In the genomic region with DNA sequence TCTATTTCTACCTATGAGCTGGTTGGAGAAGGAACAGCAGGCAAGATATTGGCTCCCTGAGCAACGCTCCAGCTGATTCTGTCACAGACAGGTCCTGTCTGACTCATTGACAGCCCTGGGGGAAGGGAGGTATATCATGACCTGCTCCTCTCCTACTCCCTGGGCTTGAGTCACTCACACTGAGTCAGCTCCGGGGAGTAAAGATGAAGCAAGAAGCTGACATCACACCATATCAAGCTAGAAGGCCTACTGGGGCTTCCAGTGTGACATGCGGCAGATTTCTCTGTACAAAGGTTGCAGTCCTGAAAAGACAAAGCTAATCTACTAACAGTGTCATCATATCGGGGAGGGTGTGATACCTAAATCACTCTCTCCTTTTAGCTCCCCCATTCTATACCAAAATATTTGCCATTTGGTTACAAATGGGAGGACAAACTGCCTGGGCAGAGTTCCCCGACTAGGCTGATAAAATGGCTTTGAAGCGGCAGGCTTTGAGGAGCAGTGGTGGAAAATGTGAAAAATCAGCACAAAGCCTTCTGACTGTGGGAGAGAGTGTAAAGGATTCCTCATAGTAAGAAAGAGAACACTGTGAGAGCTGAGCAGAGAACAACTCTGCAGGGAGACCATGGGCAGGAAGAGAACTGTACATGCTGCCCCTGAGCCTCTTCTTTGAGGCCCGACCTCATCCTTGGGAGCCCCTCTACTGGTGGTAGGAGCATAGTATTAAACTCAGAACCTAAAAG, we compare ENCODE assay signal across 1 cellular context.
TF ChIP-seq lines count a peak whose summit lies in the region.

No MANE protein-coding gene starts in this region.

TF ChIP-seq in K562, 482 proteins besides CTCF, POLR2A, EP300 and RAD21 (continued from another document and continues in another):
- TF ChIP-seq, protein P1, sequence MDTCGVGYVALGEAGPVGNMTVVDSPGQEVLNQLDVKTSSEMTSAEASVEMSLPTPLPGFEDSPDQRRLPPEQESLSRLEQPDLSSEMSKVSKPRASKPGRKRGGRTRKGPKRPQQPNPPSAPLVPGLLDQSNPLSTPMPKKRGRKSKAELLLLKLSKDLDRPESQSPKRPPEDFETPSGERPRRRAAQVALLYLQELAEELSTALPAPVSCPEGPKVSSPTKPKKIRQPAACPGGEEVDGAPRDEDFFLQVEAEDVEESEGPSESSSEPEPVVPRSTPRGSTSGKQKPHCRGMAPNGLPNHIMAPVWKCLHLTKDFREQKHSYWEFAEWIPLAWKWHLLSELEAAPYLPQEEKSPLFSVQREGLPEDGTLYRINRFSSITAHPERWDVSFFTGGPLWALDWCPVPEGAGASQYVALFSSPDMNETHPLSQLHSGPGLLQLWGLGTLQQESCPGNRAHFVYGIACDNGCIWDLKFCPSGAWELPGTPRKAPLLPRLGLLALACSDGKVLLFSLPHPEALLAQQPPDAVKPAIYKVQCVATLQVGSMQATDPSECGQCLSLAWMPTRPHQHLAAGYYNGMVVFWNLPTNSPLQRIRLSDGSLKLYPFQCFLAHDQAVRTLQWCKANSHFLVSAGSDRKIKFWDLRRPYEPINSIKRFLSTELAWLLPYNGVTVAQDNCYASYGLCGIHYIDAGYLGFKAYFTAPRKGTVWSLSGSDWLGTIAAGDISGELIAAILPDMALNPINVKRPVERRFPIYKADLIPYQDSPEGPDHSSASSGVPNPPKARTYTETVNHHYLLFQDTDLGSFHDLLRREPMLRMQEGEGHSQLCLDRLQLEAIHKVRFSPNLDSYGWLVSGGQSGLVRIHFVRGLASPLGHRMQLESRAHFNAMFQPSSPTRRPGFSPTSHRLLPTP (IDR thresholded peaks at IDR 0.05; ENCODE audit: borderline replicate concordance, extremely low read depth, insufficient read length), result no peak
- TF ChIP-seq HMGXB4 (CRISPR knock-in tag; IDR thresholded peaks at IDR 0.05), result no peak; the same call in 1 of the 2 replicates
- TF ChIP-seq ASH1L (IDR thresholded peaks at IDR 0.05; ENCODE audit: borderline replicate concordance, low read depth, partially characterized antibody), result no peak
- TF ChIP-seq PCBP1 (IDR thresholded peaks at IDR 0.05; ENCODE audit: low read depth, low read length, poor library complexity, severe bottlenecking), result no peak
- no peak for TF ChIP-seq PHF8 (IDR thresholded peaks at IDR 0.05; ENCODE audit: borderline replicate concordance, low read length)
- TF ChIP-seq ZBTB33 (CRISPR knock-in tag; IDR thresholded peaks at IDR 0.05), result peak; percentile 39; the same call in 1 of the 2 replicates
- 0 out of 2 replicates have a peak, but pooled peaks have one; percentile 49 for TF ChIP-seq ELF1 (tag; IDR thresholded peaks at IDR 0.05)
- no peak for TF ChIP-seq ZNF184 (CRISPR knock-in tag; IDR thresholded peaks at IDR 0.05)
- peak; percentile 92 for TF ChIP-seq DMBX1 (CRISPR knock-in tag; IDR thresholded peaks at IDR 0.05; ENCODE audit: borderline replicate concordance)
- TF ChIP-seq BHLHE40 (IDR thresholded peaks at IDR 0.05; ENCODE audit: low read length), result peak; percentile 64
- TF ChIP-seq ZNF584 (CRISPR knock-in tag; IDR thresholded peaks at IDR 0.05; ENCODE audit: low read depth), result peak; percentile 97
- peak; percentile 88; the same call in 1 of the 2 replicates for TF ChIP-seq CREB3 (tag; conservative IDR thresholded peaks at IDR 0.05; ENCODE audit: low read depth)
- TF ChIP-seq, protein P2, sequence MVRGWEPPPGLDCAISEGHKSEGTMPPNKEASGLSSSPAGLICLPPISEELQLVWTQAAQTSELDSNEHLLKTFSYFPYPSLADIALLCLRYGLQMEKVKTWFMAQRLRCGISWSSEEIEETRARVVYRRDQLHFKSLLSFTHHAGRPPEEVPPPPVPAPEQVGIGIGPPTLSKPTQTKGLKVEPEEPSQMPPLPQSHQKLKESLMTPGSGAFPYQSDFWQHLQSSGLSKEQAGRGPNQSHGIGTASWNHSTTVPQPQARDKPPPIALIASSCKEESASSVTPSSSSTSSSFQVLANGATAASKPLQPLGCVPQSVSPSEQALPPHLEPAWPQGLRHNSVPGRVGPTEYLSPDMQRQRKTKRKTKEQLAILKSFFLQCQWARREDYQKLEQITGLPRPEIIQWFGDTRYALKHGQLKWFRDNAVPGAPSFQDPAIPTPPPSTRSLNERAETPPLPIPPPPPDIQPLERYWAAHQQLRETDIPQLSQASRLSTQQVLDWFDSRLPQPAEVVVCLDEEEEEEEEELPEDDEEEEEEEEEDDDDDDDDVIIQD (CRISPR knock-in tag; IDR thresholded peaks at IDR 0.05), result no peak
- no peak for TF ChIP-seq CBX8 (IDR thresholded peaks at IDR 0.05; ENCODE audit: borderline replicate concordance, extremely low read depth, low read depth, low read length, poor library complexity, severe bottlenecking)
- no peak for TF ChIP-seq ZNF263 (CRISPR knock-in tag; IDR thresholded peaks at IDR 0.05; ENCODE audit: borderline replicate concordance)
- no peak for TF ChIP-seq EWSR1 (IDR thresholded peaks at IDR 0.05; ENCODE audit: borderline replicate concordance, low read depth, partially characterized antibody)
- TF ChIP-seq YY1 (IDR thresholded peaks at IDR 0.05; ENCODE audit: borderline replicate concordance in 1 of 3, control insufficient read depth in 1 of 3, extremely low read depth in 1 of 3, insufficient read depth in 3 of 3, insufficient read length in 1 of 3, insufficient replicate concordance in 2 of 3, low read depth in 1 of 3, low read length in 2 of 3), result peak in 1 of 3 experiments; percentile 35
- TF ChIP-seq CHD2 (IDR thresholded peaks at IDR 0.05; ENCODE audit: low read depth, low read length), result peak; percentile 55; the same call in 1 of the 2 replicates
- peak; percentile 86 for TF ChIP-seq NFE2 (IDR thresholded peaks at IDR 0.05; ENCODE audit: low read depth)
- peak; percentile 49; the same call in 1 of the 2 replicates for TF ChIP-seq NR2C2 (CRISPR knock-in tag; IDR thresholded peaks at IDR 0.05)
- peak; percentile 84 for TF ChIP-seq NR2C2 (tag; IDR thresholded peaks at IDR 0.05)
- TF ChIP-seq SMAD4 (CRISPR knock-in tag; conservative IDR thresholded peaks at IDR 0.05), result peak; percentile 91
- TF ChIP-seq TFAM (CRISPR knock-in tag; conservative IDR thresholded peaks at IDR 0.05), result no peak
- TF ChIP-seq, protein P3, sequence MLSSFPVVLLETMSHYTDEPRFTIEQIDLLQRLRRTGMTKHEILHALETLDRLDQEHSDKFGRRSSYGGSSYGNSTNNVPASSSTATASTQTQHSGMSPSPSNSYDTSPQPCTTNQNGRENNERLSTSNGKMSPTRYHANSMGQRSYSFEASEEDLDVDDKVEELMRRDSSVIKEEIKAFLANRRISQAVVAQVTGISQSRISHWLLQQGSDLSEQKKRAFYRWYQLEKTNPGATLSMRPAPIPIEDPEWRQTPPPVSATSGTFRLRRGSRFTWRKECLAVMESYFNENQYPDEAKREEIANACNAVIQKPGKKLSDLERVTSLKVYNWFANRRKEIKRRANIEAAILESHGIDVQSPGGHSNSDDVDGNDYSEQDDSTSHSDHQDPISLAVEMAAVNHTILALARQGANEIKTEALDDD (IDR thresholded peaks at IDR 0.05), result peak; percentile 71
- TF ChIP-seq ZFP1 (CRISPR knock-in tag; IDR thresholded peaks at IDR 0.05), result no peak
- TF ChIP-seq ZNF668 (CRISPR knock-in tag; IDR thresholded peaks at IDR 0.05), result peak; percentile 76
- peak in 1 of 2 experiments; percentile 62; a peak in 1 of 4 replicates for TF ChIP-seq TEAD1 (CRISPR knock-in tag; IDR thresholded peaks at IDR 0.05)
- no peak for TF ChIP-seq CHD4 (IDR thresholded peaks at IDR 0.05; ENCODE audit: insufficient read depth, insufficient replicate concordance, low read depth, low read length, poor library complexity, severe bottlenecking)
- peak; percentile 84 for TF ChIP-seq SOX6 (IDR thresholded peaks at IDR 0.05)
- TF ChIP-seq NFRKB (IDR thresholded peaks at IDR 0.05; ENCODE audit: low read depth), result peak; percentile 91
- peak; percentile 61 for TF ChIP-seq PYGO2 (tag; IDR thresholded peaks at IDR 0.05)
- TF ChIP-seq SRSF3 (IDR thresholded peaks at IDR 0.05; ENCODE audit: insufficient read depth, low read length), result no peak
- no peak for TF ChIP-seq ZNF277 (CRISPR knock-in tag; IDR thresholded peaks at IDR 0.05; ENCODE audit: borderline replicate concordance)
- TF ChIP-seq C11orf30 (IDR thresholded peaks at IDR 0.05; ENCODE audit: low read depth), result peak; percentile 82
- TF ChIP-seq ARID3A (IDR thresholded peaks at IDR 0.05; ENCODE audit: borderline replicate concordance, low read depth, low read length), result peak; percentile 77; the same call in 1 of the 2 replicates
- peak; percentile 79; the same call in 1 of the 2 replicates for TF ChIP-seq FOXJ2 (tag; IDR thresholded peaks at IDR 0.05)
- TF ChIP-seq, protein P4, sequence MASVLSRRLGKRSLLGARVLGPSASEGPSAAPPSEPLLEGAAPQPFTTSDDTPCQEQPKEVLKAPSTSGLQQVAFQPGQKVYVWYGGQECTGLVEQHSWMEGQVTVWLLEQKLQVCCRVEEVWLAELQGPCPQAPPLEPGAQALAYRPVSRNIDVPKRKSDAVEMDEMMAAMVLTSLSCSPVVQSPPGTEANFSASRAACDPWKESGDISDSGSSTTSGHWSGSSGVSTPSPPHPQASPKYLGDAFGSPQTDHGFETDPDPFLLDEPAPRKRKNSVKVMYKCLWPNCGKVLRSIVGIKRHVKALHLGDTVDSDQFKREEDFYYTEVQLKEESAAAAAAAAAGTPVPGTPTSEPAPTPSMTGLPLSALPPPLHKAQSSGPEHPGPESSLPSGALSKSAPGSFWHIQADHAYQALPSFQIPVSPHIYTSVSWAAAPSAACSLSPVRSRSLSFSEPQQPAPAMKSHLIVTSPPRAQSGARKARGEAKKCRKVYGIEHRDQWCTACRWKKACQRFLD (CRISPR knock-in tag; IDR thresholded peaks at IDR 0.05), result peak; percentile 85
- TF ChIP-seq CEBPB (tag; IDR thresholded peaks at IDR 0.05), result peak; percentile 99
- peak; percentile 83; the same call in 1 of the 2 replicates for TF ChIP-seq ZKSCAN8 (CRISPR knock-in tag; IDR thresholded peaks at IDR 0.05)
- TF ChIP-seq MEF2D (tag; conservative IDR thresholded peaks at IDR 0.05; ENCODE audit: low read depth), result peak; percentile 83
- no peak for TF ChIP-seq CHCHD3 (CRISPR knock-in tag; IDR thresholded peaks at IDR 0.05)
- TF ChIP-seq KLF16 (IDR thresholded peaks at IDR 0.05), result peak; percentile 81
- no peak for TF ChIP-seq ARID3B (CRISPR knock-in tag; IDR thresholded peaks at IDR 0.05; ENCODE audit: borderline replicate concordance)
